In genomic region chr2:43171789-43172188, GRCh38 we compare ENCODE assay signal across 10 cellular contexts. TPM values are rescaled to one million over a fixed set of nuclear protein-coding genes. Genes with fewer than 3 reads are reported as not detected.
A peak's percentile ranks its signal among the peaks of the same experiment; 100 is the strongest.
DNase-seq lines count a peak whose midpoint lies in the region; ATAC-seq and TF ChIP-seq lines count a peak whose summit lies in the region.
"Had no signal": no experiment of that assay in that cellular context is flagged by ENCODE, and none has a peak within 500 bp of the region (broad histone marks: within the 10 kb centered on the region; RNA-seq: fewer than 3 reads in every experiment).

No MANE protein-coding gene starts in this region.

- no peaks in the 10 kb centered on the region for H3K36me3 ChIP-seq in brain microvascular endothelial cell (replicated peaks)
- H3K36me3 ChIP-seq: upper lobe of left lung had no signal

- POLR2A ChIA-PET in naive thymus-derived CD8-positive, alpha-beta T cell (lab: Charles Lee), result interaction anchor here (1.2 to 43.5 kb wide), 10 partner anchors 8 to 361 kb away, joined by 3 to 1530 read pairs (median 44); partner anchors contain the start of gene ZFP36L2

- H3K4me1 Mint-ChIP-seq in naive thymus-derived CD8-positive, alpha-beta T cell, result peaks cover 41 to 93% (median 81%) of the 10 kb centered on the region in 4 donors
- peaks cover 32% of the 10 kb centered on the region for H3K4me1 Mint-ChIP-seq in chondrocyte (ENCODE audit: low read depth)

- no peak overlapping the region for H3K4me3 ChIP-seq in brain microvascular endothelial cell (ENCODE audit: low read depth, low read length)
- H3K4me3 ChIP-seq: upper lobe of left lung had no signal

- H3K27me3 Mint-ChIP-seq in naive thymus-derived CD8-positive, alpha-beta T cell, result no peaks in the 10 kb centered on the region
- H3K27me3 Mint-ChIP-seq in chondrocyte (ENCODE audit: low read depth), result no peaks in the 10 kb centered on the region

- H3K27ac ChIP-seq in brain microvascular endothelial cell, result no peak overlapping the region
- H3K27ac ChIP-seq: epithelial cell of prostate had no signal

- H3K36me3 Mint-ChIP-seq in naive thymus-derived CD8-positive, alpha-beta T cell, result peaks cover 0 to 4% (median 0%) of the 10 kb centered on the region in 3 donors
- no peaks in the 10 kb centered on the region for H3K36me3 Mint-ChIP-seq in chondrocyte (ENCODE audit: low read depth)

- H3K27ac Mint-ChIP-seq in naive thymus-derived CD8-positive, alpha-beta T cell, result peak overlapping the region; percentile 92 to 98 (median 96)
- H3K27ac Mint-ChIP-seq in chondrocyte (ENCODE audit: unreplicated experiment), result no peak overlapping the region

- peak overlapping the region in 8 of 10 donors; percentile 3 to 69 (median 42) for H3K4me3 Mint-ChIP-seq in naive thymus-derived CD8-positive, alpha-beta T cell
- no peak overlapping the region for H3K4me3 Mint-ChIP-seq in chondrocyte (ENCODE audit: unreplicated experiment)

- ATAC-seq in naive thymus-derived CD8-positive, alpha-beta T cell, result no peak
- ATAC-seq in GM18517 (IDR thresholded peaks at IDR 0.05; ENCODE audit: unreplicated experiment), result no peak
- ATAC-seq in HG03457 (IDR thresholded peaks at IDR 0.05; ENCODE audit: unreplicated experiment), result no peak
- ATAC-seq in GM21717 (IDR thresholded peaks at IDR 0.05; ENCODE audit: unreplicated experiment), result no peak

- TF ChIP-seq CTCF in brain microvascular endothelial cell (IDR thresholded peaks at IDR 0.05; ENCODE audit: low read depth, low read length, missing control alignments) (no peak), chondrocyte (IDR thresholded peaks at IDR 0.05) (no peak)

- H3K9me3 Mint-ChIP-seq in naive thymus-derived CD8-positive, alpha-beta T cell, result peaks cover 0 to 15% (median 0%) of the 10 kb centered on the region in 9 donors
- no peaks in the 10 kb centered on the region for H3K9me3 Mint-ChIP-seq in chondrocyte (ENCODE audit: low read depth)

- H3K27me3 ChIP-seq in brain microvascular endothelial cell (replicated peaks), result no peaks in the 10 kb centered on the region
- H3K27me3 ChIP-seq: upper lobe of left lung had no signal

- DNase-seq in COR-L47 (lab: John Stamatoyannopoulos, UW) (peak; percentile 13), LHCN-M2 (ENCODE audit: low read depth) (peak; percentile 34), brain microvascular endothelial cell (peak; percentile 57), chondrocyte (ENCODE audit: low spot score) (no peak)
- no peak for DNase-seq in naive thymus-derived CD8-positive, alpha-beta T cell

- in situ Hi-C loops in brain microvascular endothelial cell (cut with HindIII; ENCODE audit: low pct_ligation_motif_present, low sequenced_read_pairs), result no loop called here

RNA-seq across cellular contexts. Expression of gene ZFP36L2, which starts 54.6 kb away (rescaled TPM):
- total RNA-seq in LHCN-M2 (2014; rRNA removed) (8.3 and 9.4 TPM in 2 replicates), chondrocyte (95.8 to 103 TPM (median 98.3 TPM) in 3 replicates)
- polyA plus RNA-seq in LHCN-M2 (2012), result 8.4 TPM
- 100 to 1,000 TPM; 264 to 274 TPM for total RNA-seq in naive thymus-derived CD8-positive, alpha-beta T cell
- polyA plus RNA-seq in naive thymus-derived CD8-positive, alpha-beta T cell, result 100 to 1,000 TPM; 222 to 420 (median 390) TPM

Comparison
In these comparisons a context has a peak if more than half of its experiments do, and no peak if none do; other contexts are left out.
1. DNase-seq: peak in COR-L47 (single experiment), LHCN-M2 (single experiment) and brain microvascular endothelial cell (single experiment); none in naive thymus-derived CD8-positive, alpha-beta T cell (0 of 10) and chondrocyte (single experiment).